Comparison of ENCODE assay signal across 4 cellular contexts in the genomic region with DNA sequence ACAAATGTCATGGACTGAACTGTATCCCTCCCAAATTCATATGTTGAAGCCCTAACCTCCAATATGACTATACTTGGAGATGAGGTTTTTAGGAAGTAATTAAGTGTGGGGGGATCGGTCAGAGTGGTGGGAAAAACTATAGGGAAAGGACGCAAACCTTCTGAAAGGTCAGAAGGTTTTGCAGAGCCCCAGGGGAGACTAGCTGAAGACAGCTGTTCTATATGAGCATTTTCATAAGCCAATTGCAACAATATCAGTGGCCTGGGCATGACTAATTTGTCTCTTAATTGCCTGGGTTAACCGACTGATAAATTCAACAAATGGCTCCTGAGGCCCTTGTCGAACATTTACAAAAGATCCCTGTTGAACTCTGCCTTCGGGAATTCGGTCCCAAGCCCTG. TPM values are rescaled to one million over a fixed set of nuclear protein-coding genes. Genes with fewer than 3 reads are reported as not detected.
"Had no signal": no experiment of that assay in that cellular context is flagged by ENCODE, and none has a peak within 500 bp of the region (broad histone marks: within the 10 kb centered on the region; RNA-seq: fewer than 3 reads in every experiment).

No MANE protein-coding gene starts in this region.

RNA-seq across cellular contexts. Expression of gene TCP11, which starts 35.1 kb away (rescaled TPM):
- total RNA-seq: GM23248, HepG2, HT1080 had no signal
- polyA plus RNA-seq: GM23248, IgD-negative memory B cell had no signal
